8 cellular contexts compared by ENCODE assay signal in genomic region chr10:31929986-31930675, GRCh38. TPM values are rescaled to one million over a fixed set of nuclear protein-coding genes. Genes with fewer than 3 reads are reported as not detected.
DNase-seq lines count a peak whose midpoint lies in the region; ATAC-seq, FAIRE-seq and TF ChIP-seq lines count a peak whose summit lies in the region.

No MANE protein-coding gene starts in this region.

- peak; percentile 35 for ATAC-seq in GM18909 (IDR thresholded peaks at IDR 0.05; ENCODE audit: poor library complexity, unreplicated experiment)
- peak; percentile 53 for ATAC-seq in activated naive CD8-positive, alpha-beta T cell treated with anti-CD3 and anti-CD28 coated beads, Interleukin-2, amount 50 U/mL, for 24 hours
- ATAC-seq in HG03135 (IDR thresholded peaks at IDR 0.05; ENCODE audit: unreplicated experiment), result no peak

- no peaks in the 10 kb centered on the region for H3K9me3 Mint-ChIP-seq in activated naive CD8-positive, alpha-beta T cell treated with anti-CD3 and anti-CD28 coated beads, Interleukin-2, amount 50 U/mL, for 24 hours

- no peaks in the 10 kb centered on the region for H3K36me3 ChIP-seq in MM.1S (replicated peaks; ENCODE audit: insufficient read depth, low read length)
- no peaks in the 10 kb centered on the region for H3K36me3 ChIP-seq in suprapubic skin

- H3K79me2 ChIP-seq in MM.1S (ENCODE audit: low read length), result peaks cover 25% of the 10 kb centered on the region

- H3K27me3 ChIP-seq in MM.1S (replicated peaks; ENCODE audit: insufficient read depth, low read length) (no peaks in the 10 kb centered on the region), suprapubic skin (no peaks in the 10 kb centered on the region)

- no peaks in the 10 kb centered on the region for H4K20me1 ChIP-seq in MM.1S (ENCODE audit: insufficient read depth, low read length)

- no peaks in the 10 kb centered on the region for H3K36me3 Mint-ChIP-seq in activated naive CD8-positive, alpha-beta T cell treated with anti-CD3 and anti-CD28 coated beads, Interleukin-2, amount 50 U/mL, for 24 hours (ENCODE audit: low read depth)

- H3K4me2 ChIP-seq in MM.1S (ENCODE audit: low read depth, low read length), result peak overlapping the region; percentile 83

- 11% methylated on average over 11 of the region's 11 CpGs for WGBS in suprapubic skin

- H3F3A ChIP-seq in MM.1S (ENCODE audit: insufficient read depth, low read length), result peaks cover 24% of the 10 kb centered on the region

- peaks cover 36% of the 10 kb centered on the region for H3K4me1 Mint-ChIP-seq in activated naive CD8-positive, alpha-beta T cell treated with anti-CD3 and anti-CD28 coated beads, Interleukin-2, amount 50 U/mL, for 24 hours

- H3K4me3 ChIP-seq in MM.1S (ENCODE audit: low read length) (peak overlapping the region; percentile 90), suprapubic skin (peak overlapping the region; percentile 85)

- TF ChIP-seq CTCF in MM.1S (IDR thresholded peaks at IDR 0.05; ENCODE audit: low read length) (no peak), suprapubic skin (IDR thresholded peaks at IDR 0.05) (no peak)

- peak overlapping the region; percentile 74; the same call in 1 of the 2 replicates for H3K9ac ChIP-seq in MM.1S (ENCODE audit: low read length)

- no peak for TF ChIP-seq EP300 in suprapubic skin (IDR thresholded peaks at IDR 0.05)

- H3K9me3 ChIP-seq in MM.1S (replicated peaks; ENCODE audit: insufficient read depth, low read length), result no peaks in the 10 kb centered on the region
- H3K9me3 ChIP-seq in suprapubic skin, result no peaks in the 10 kb centered on the region

- no peak for TF ChIP-seq POLR2A in suprapubic skin (IDR thresholded peaks at IDR 0.05)

- H3K27ac Mint-ChIP-seq in activated naive CD8-positive, alpha-beta T cell treated with anti-CD3 and anti-CD28 coated beads, Interleukin-2, amount 50 U/mL, for 24 hours, result no peak overlapping the region

- H3K4me3 Mint-ChIP-seq in activated naive CD8-positive, alpha-beta T cell treated with anti-CD3 and anti-CD28 coated beads, Interleukin-2, amount 50 U/mL, for 24 hours, result peak overlapping the region; percentile 86

- DNase-seq in C1 segment of cervical spinal cord (lab: John Stamatoyannopoulos, UW) (peak in 8 of 14 donors; percentile 12 to 54 (median 26)), MM.1S (peak; percentile 62), suprapubic skin (ENCODE audit: low spot score in 2 of 2) (no peak), frontal cortex (ENCODE audit: low spot score in 2 of 2) (no peak)
- DNase-seq in activated naive CD8-positive, alpha-beta T cell treated with anti-CD3 and anti-CD28 coated beads, Interleukin-2, amount 50 U/mL, for 24 hours, result peak; percentile 11

- H3K4me1 ChIP-seq in MM.1S (ENCODE audit: low read length) (peaks cover 8% of the 10 kb centered on the region; the same call in 1 of the 2 replicates), suprapubic skin (peaks cover 34% of the 10 kb centered on the region)

- no peaks in the 10 kb centered on the region for H3K9me2 ChIP-seq in MM.1S (replicated peaks; ENCODE audit: insufficient read depth, low read length)

- H2AFZ ChIP-seq in MM.1S (ENCODE audit: low read length), result peak overlapping the region; percentile 98

- peak; percentile 33 for FAIRE-seq in islet of Langerhans (lab: Jason Lieb, UNC)
- FAIRE-seq in frontal cortex (lab: Jason Lieb, UNC), result no peak

- H3K27ac ChIP-seq in MM.1S (ENCODE audit: low read length) (peak overlapping the region; percentile 31; the same call in 1 of the 2 replicates), suprapubic skin (peak overlapping the region; percentile 97)

- no peaks in the 10 kb centered on the region for H3K27me3 Mint-ChIP-seq in activated naive CD8-positive, alpha-beta T cell treated with anti-CD3 and anti-CD28 coated beads, Interleukin-2, amount 50 U/mL, for 24 hours

RNA-seq across cellular contexts. Expression of gene ARHGAP12, which starts 1.5 kb away (rescaled TPM):
- 10 to 100 TPM; 25.7 to 64.5 (median 39.5) TPM for total RNA-seq in suprapubic skin
- total RNA-seq in frontal cortex, result 58.7 TPM

Comparison
In these comparisons a context has a peak if more than half of its experiments do, and no peak if none do; other contexts are left out.
1. DNase-seq: peak in C1 segment of cervical spinal cord (8 of 14), MM.1S (single experiment) and activated naive CD8-positive, alpha-beta T cell treated with anti-CD3 and anti-CD28 coated beads, Interleukin-2, amount 50 U/mL, for 24 hours (single experiment); none in suprapubic skin (0 of 2) and frontal cortex (0 of 2).